In the genomic region with DNA sequence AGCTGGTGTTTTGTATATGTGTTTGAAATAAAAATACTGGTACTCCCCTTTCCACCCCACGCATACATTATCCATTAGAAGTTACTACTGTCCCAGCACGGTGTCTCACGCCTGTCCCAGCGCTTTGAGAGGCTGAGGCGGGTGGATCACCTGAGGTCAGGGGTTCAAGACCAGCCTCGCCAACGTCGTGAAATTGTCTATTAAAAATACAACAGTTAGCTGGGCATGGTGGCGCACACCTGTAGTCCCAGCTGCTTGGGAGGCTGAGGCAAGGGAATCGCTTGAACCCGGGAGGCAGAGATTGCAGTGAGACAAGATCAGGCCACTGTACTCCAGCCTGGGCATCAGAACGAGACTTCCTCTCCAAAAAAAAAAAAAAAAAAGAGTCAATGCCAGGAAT, we compare ENCODE assay signal across 2 cellular contexts.
A peak's percentile ranks its signal among the peaks of the same experiment; 100 is the strongest.
TF ChIP-seq lines count a peak whose summit lies in the region.

No MANE protein-coding gene starts in this region.

TF ChIP-seq in IMR-90, 13 proteins besides CTCF, POLR2A, EP300 and RAD21:
- no peak for TF ChIP-seq FOS (IDR thresholded peaks at IDR 0.05; ENCODE audit: low read depth, low read length)
- TF ChIP-seq USF2 (IDR thresholded peaks at IDR 0.05; ENCODE audit: low read depth, low read length) = no peak
- no peak for TF ChIP-seq RFX5 (IDR thresholded peaks at IDR 0.05; ENCODE audit: low read depth, low read length)
- no peak for TF ChIP-seq CEBPB (IDR thresholded peaks at IDR 0.05; ENCODE audit: low read depth, low read length)
- no peak for TF ChIP-seq SMC3 (IDR thresholded peaks at IDR 0.05; ENCODE audit: low read depth, low read length)
- TF ChIP-seq NFE2L2 (IDR thresholded peaks at IDR 0.05; ENCODE audit: low read depth, low read length) = no peak
- TF ChIP-seq MAZ (IDR thresholded peaks at IDR 0.05; ENCODE audit: borderline replicate concordance, low read depth, low read length) = no peak
- TF ChIP-seq ELK1 (IDR thresholded peaks at IDR 0.05; ENCODE audit: borderline replicate concordance, low read depth, low read length) = no peak
- no peak for TF ChIP-seq MXI1 (IDR thresholded peaks at IDR 0.05; ENCODE audit: borderline replicate concordance, low read depth, low read length)
- TF ChIP-seq CHD1 (IDR thresholded peaks at IDR 0.05; ENCODE audit: low read depth, low read length) = no peak
- TF ChIP-seq BHLHE40 (IDR thresholded peaks at IDR 0.05; ENCODE audit: low read depth, low read length) = no peak
- no peak for TF ChIP-seq MAFK (IDR thresholded peaks at IDR 0.05; ENCODE audit: low read depth, low read length)
- TF ChIP-seq RCOR1 (IDR thresholded peaks at IDR 0.05; ENCODE audit: insufficient replicate concordance, low read length) = no peak

TF ChIP-seq in K562, 482 proteins besides CTCF, POLR2A, EP300 and RAD21:
- TF ChIP-seq POU5F1 (IDR thresholded peaks at IDR 0.05; ENCODE audit: borderline replicate concordance, low read depth, low read length, partially characterized antibody) = peak; percentile 16
- TF ChIP-seq PREB (CRISPR knock-in tag; IDR thresholded peaks at IDR 0.05) = 0 out of 2 replicates have a peak, but pooled peaks have one; percentile 33
- TF ChIP-seq, protein P1, sequence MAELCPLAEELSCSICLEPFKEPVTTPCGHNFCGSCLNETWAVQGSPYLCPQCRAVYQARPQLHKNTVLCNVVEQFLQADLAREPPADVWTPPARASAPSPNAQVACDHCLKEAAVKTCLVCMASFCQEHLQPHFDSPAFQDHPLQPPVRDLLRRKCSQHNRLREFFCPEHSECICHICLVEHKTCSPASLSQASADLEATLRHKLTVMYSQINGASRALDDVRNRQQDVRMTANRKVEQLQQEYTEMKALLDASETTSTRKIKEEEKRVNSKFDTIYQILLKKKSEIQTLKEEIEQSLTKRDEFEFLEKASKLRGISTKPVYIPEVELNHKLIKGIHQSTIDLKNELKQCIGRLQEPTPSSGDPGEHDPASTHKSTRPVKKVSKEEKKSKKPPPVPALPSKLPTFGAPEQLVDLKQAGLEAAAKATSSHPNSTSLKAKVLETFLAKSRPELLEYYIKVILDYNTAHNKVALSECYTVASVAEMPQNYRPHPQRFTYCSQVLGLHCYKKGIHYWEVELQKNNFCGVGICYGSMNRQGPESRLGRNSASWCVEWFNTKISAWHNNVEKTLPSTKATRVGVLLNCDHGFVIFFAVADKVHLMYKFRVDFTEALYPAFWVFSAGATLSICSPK (IDR thresholded peaks at IDR 0.05; ENCODE audit: borderline replicate concordance) = no peak
- TF ChIP-seq ATF3 (IDR thresholded peaks at IDR 0.05) = no peak
- TF ChIP-seq ATF3 (CRISPR knock-in tag; conservative IDR thresholded peaks at IDR 0.05) = peak; percentile 44; the same call in 1 of the 2 replicates
- no peak for TF ChIP-seq SREBF2 (CRISPR knock-in tag; IDR thresholded peaks at IDR 0.05)
TF ChIP-seq in K562: peak in this region for 3.
